8 cellular contexts compared by ENCODE assay signal in genomic region chr14:102917469-102918211, GRCh38. TPM values are rescaled to one million over a fixed set of nuclear protein-coding genes. Genes with fewer than 3 reads are reported as not detected.
DNase-seq lines count a peak whose midpoint lies in the region; ATAC-seq, FAIRE-seq and TF ChIP-seq lines count a peak whose summit lies in the region.
"Had no signal": no experiment of that assay in that cellular context is flagged by ENCODE, and none has a peak within 500 bp of the region (broad histone marks: within the 10 kb centered on the region; RNA-seq: fewer than 3 reads in every experiment).

No MANE protein-coding gene starts in this region.

- H3K9me3 ChIP-seq in H1 (ENCODE audit: insufficient read depth in 2 of 2, low read depth in 1 of 2, low read length in 1 of 2) = no peaks in the 10 kb centered on the region; a peak in 1 of 4 replicates
- no peaks in the 10 kb centered on the region for H3K9me3 ChIP-seq in thoracic aorta

- H3K79me1 ChIP-seq in H1 (ENCODE audit: low read depth, low read length) = no peaks in the 10 kb centered on the region

- DNase-seq in GM12865 (ENCODE audit: low read depth) (peak; percentile 71), NCI-H1092 (lab: John Stamatoyannopoulos, UW) (peak; percentile 58), H1 (ENCODE audit: low read depth in 1 of 2, low spot score in 2 of 2) (peak; percentile 38 to 92), thoracic aorta (ENCODE audit: low spot score) (no peak), GOT3 (lab: John Stamatoyannopoulos, UW) (no peak)
- peak; percentile 66 for DNase-seq in activated CD4-positive, alpha-beta memory T cell treated with anti-CD3 and anti-CD28 coated beads, Interleukin-2, amount 10 ng/mL, durations not matched to agents 7 days and 5 days
- DNase-seq in natural killer cell treated with Interleukin-12 subunit alpha and Interleukin-12 subunit beta and Interleukin-15 and Interleukin-18, amount 100 ng/mL, for 72 hours (ENCODE audit: low spot score) = peak; percentile 66

- H2BK5ac ChIP-seq in H1 (ENCODE audit: low read depth, low read length) = peak overlapping the region; percentile 55; the same call in 1 of the 2 replicates

- CTCF ChIA-PET in activated CD4-positive, alpha-beta memory T cell treated with anti-CD3 and anti-CD28 coated beads, Interleukin-2, amount 10 ng/mL, durations not matched to agents 7 days and 5 days (lab: Charles Lee) = interaction anchor here (0.8 to 2.1 kb wide), 7 partner anchors 120 to 231 kb away, joined by 3 to 12 read pairs (median 3); no protein-coding TSS in a partner anchor
- CTCF ChIA-PET in H1 (lab: Charles Lee; ENCODE audit: partially characterized antibody) = interaction anchor here (0.6 to 2.9 kb wide), 12 partner anchors 13 to 799 kb away, joined by 3 to 18 read pairs (median 4); no protein-coding TSS in a partner anchor

- TF ChIP-seq EP300 in H1 (IDR thresholded peaks at IDR 0.05; ENCODE audit: borderline replicate concordance in 1 of 2, low read depth in 2 of 2, low read length in 2 of 2) = no peak

- no peak overlapping the region for H4K91ac ChIP-seq in H1 (replicated peaks; ENCODE audit: insufficient read length, low read length)

- no peaks in the 10 kb centered on the region for H3K79me2 ChIP-seq in H1 (ENCODE audit: control insufficient read depth in 1 of 2, insufficient read depth in 2 of 2, low read length in 2 of 2)

- H3K4ac ChIP-seq in H1 (replicated peaks; ENCODE audit: insufficient read length, low read depth, low read length) = no peak overlapping the region

- peaks cover 2% of the 10 kb centered on the region for H3K4me1 Mint-ChIP-seq in activated CD4-positive, alpha-beta memory T cell treated with anti-CD3 and anti-CD28 coated beads, Interleukin-2, amount 10 ng/mL, durations not matched to agents 7 days and 5 days
- no peaks in the 10 kb centered on the region for H3K4me1 Mint-ChIP-seq in natural killer cell treated with Interleukin-12 subunit alpha and Interleukin-12 subunit beta and Interleukin-15 and Interleukin-18, amount 100 ng/mL, for 72 hours (ENCODE audit: low read depth in 2 of 2)

- no peak overlapping the region for H3K27ac Mint-ChIP-seq in activated CD4-positive, alpha-beta memory T cell treated with anti-CD3 and anti-CD28 coated beads, Interleukin-2, amount 10 ng/mL, durations not matched to agents 7 days and 5 days
- H3K27ac Mint-ChIP-seq in natural killer cell treated with Interleukin-12 subunit alpha and Interleukin-12 subunit beta and Interleukin-15 and Interleukin-18, amount 100 ng/mL, for 72 hours = no peak overlapping the region

- no peak overlapping the region for H2BK120ac ChIP-seq in H1 (replicated peaks; ENCODE audit: low read depth, low read length)

- peak overlapping the region; percentile 77 for H4K8ac ChIP-seq in H1 (ENCODE audit: extremely low read depth, insufficient read depth, low read length)

- H3K27ac ChIP-seq in H1 (ENCODE audit: low read depth, low read length) = no peak overlapping the region
- no peak overlapping the region for H3K27ac ChIP-seq in thoracic aorta

- peaks cover 0 to 13% of the 10 kb centered on the region in 2 experiments for H4K20me1 ChIP-seq in H1 (replicated peaks in 1 of 2; ENCODE audit: control insufficient read depth in 1 of 2, insufficient read depth in 2 of 2, low read length in 2 of 2)

- H4K5ac ChIP-seq in H1 (ENCODE audit: insufficient read length, low read depth, low read length) = no peak overlapping the region

- peaks cover 0 to 3% (median 0%) of the 10 kb centered on the region in 4 experiments; a peak in 3 of 7 replicates for H3K4me1 ChIP-seq in H1 (replicated peaks in 1 of 4; ENCODE audit: control insufficient read depth in 3 of 4, insufficient read depth in 4 of 4, low read length in 3 of 4)
- peaks cover 0 to under 1% of the 10 kb centered on the region in 2 donors for H3K4me1 ChIP-seq in thoracic aorta (ENCODE audit: control insufficient read depth in 1 of 2, low read depth in 2 of 2)

- no peaks in the 10 kb centered on the region for H3K9me3 Mint-ChIP-seq in activated CD4-positive, alpha-beta memory T cell treated with anti-CD3 and anti-CD28 coated beads, Interleukin-2, amount 10 ng/mL, durations not matched to agents 7 days and 5 days
- no peaks in the 10 kb centered on the region for H3K9me3 Mint-ChIP-seq in natural killer cell treated with Interleukin-12 subunit alpha and Interleukin-12 subunit beta and Interleukin-15 and Interleukin-18, amount 100 ng/mL, for 72 hours

- no peak overlapping the region for H2AK5ac ChIP-seq in H1 (ENCODE audit: low read depth, low read length)

- TF ChIP-seq POLR2A in H1 (IDR thresholded peaks at IDR 0.05; ENCODE audit: control extremely low read depth in 1 of 2, low read depth in 2 of 2, low read length in 2 of 2) = no peak

- H3K36me3 ChIP-seq in H1 (ENCODE audit: control insufficient read depth in 2 of 4, insufficient read depth in 4 of 4, low read length in 3 of 4) (no peaks in the 10 kb centered on the region), thoracic aorta (no peaks in the 10 kb centered on the region)

- no peak overlapping the region for H3K23ac ChIP-seq in H1 (ENCODE audit: insufficient read length)

- H3K27me3 ChIP-seq in H1 (replicated peaks in 1 of 4; ENCODE audit: control insufficient read depth in 3 of 4, extremely low read depth in 1 of 4, insufficient read depth in 3 of 4, low read length in 3 of 4) = peaks cover 0 to 10% (median 9%) of the 10 kb centered on the region in 4 experiments; a peak in 5 of 7 replicates
- H3K27me3 ChIP-seq in thoracic aorta (replicated peaks; ENCODE audit: insufficient read depth) = no peaks in the 10 kb centered on the region

- no peak overlapping the region for H2AFZ ChIP-seq in H1 (ENCODE audit: low read length)

- no peak overlapping the region for H3K14ac ChIP-seq in H1 (ENCODE audit: insufficient read length)

- WGBS in H1 (ENCODE audit: extremely low coverage in 1 of 2, insufficient coverage in 1 of 2, insufficient read length in 1 of 2, insufficient replicate concordance in 2 of 2, low coverage in 1 of 2, low lambda C conversion rate in 2 of 2, missing lambda C conversion rate in 1 of 2), 2 experiments = 50% methylated on average over 12 of the region's 12 CpGs; no CpG with 5 or more reads in 1 of the 2 experiments

- no peaks in the 10 kb centered on the region for H3K36me3 Mint-ChIP-seq in activated CD4-positive, alpha-beta memory T cell treated with anti-CD3 and anti-CD28 coated beads, Interleukin-2, amount 10 ng/mL, durations not matched to agents 7 days and 5 days (ENCODE audit: low read depth)
- no peaks in the 10 kb centered on the region for H3K36me3 Mint-ChIP-seq in natural killer cell treated with Interleukin-12 subunit alpha and Interleukin-12 subunit beta and Interleukin-15 and Interleukin-18, amount 100 ng/mL, for 72 hours

- H2BK20ac ChIP-seq in H1 (ENCODE audit: low read length) = 0 out of 2 replicates have a peak overlapping the region, but pooled peaks have one; percentile 25

- H3K27me3 Mint-ChIP-seq in activated CD4-positive, alpha-beta memory T cell treated with anti-CD3 and anti-CD28 coated beads, Interleukin-2, amount 10 ng/mL, durations not matched to agents 7 days and 5 days = no peaks in the 10 kb centered on the region
- no peaks in the 10 kb centered on the region for H3K27me3 Mint-ChIP-seq in natural killer cell treated with Interleukin-12 subunit alpha and Interleukin-12 subunit beta and Interleukin-15 and Interleukin-18, amount 100 ng/mL, for 72 hours

- H3K18ac ChIP-seq in H1 (ENCODE audit: extremely low read depth, low read length) = no peak overlapping the region

- H3K4me3 ChIP-seq in GM12865 (ENCODE audit: low read depth, low read length) = no peak overlapping the region
- no peak overlapping the region for H3K4me3 ChIP-seq in H1 (ENCODE audit: extremely low read depth in 1 of 4, insufficient read depth in 2 of 4, low read depth in 3 of 4, low read length in 4 of 4)
- H3K4me3 ChIP-seq in thoracic aorta = no peak overlapping the region

- H2BK12ac ChIP-seq in H1 (ENCODE audit: low read depth, low read length) = peak overlapping the region; percentile 75; the same call in 1 of the 2 replicates

- H3K4me3 Mint-ChIP-seq in activated CD4-positive, alpha-beta memory T cell treated with anti-CD3 and anti-CD28 coated beads, Interleukin-2, amount 10 ng/mL, durations not matched to agents 7 days and 5 days = no peak overlapping the region
- no peak overlapping the region for H3K4me3 Mint-ChIP-seq in natural killer cell treated with Interleukin-12 subunit alpha and Interleukin-12 subunit beta and Interleukin-15 and Interleukin-18, amount 100 ng/mL, for 72 hours

- peaks cover 29% of the 10 kb centered on the region; the same call in 1 of the 2 replicates for H3K23me2 ChIP-seq in H1 (ENCODE audit: low read depth, low read length)

- FAIRE-seq in H1 (lab: Jason Lieb, UNC) = peak; percentile 42
- FAIRE-seq: colon had no signal

- peak in 1 of 2 donors; percentile 35 for ATAC-seq in natural killer cell treated with Interleukin-12 subunit alpha and Interleukin-12 subunit beta and Interleukin-15 and Interleukin-18, amount 100 ng/mL, for 72 hours
- no peak for ATAC-seq in thoracic aorta (ENCODE audit: insufficient number of reproducible peaks, low FRiP score, low read depth)

- no peak overlapping the region for H3K9ac ChIP-seq in H1 (replicated peaks in 1 of 4; ENCODE audit: extremely low read depth in 1 of 4, low read depth in 3 of 4, low read length in 3 of 4)

- H3K4me2 ChIP-seq in H1 (ENCODE audit: insufficient read depth in 1 of 2, low read depth in 2 of 2, low read length in 2 of 2) = no peak overlapping the region

- peak; percentile 90 to 94 for TF ChIP-seq RAD21 in H1 (IDR thresholded peaks at IDR 0.05 in 1 of 2, conservative IDR thresholded peaks at IDR 0.05 in 1 of 2; ENCODE audit: low read depth in 2 of 2, low read length in 2 of 2)

- no peak overlapping the region for H3K56ac ChIP-seq in H1 (replicated peaks; ENCODE audit: insufficient read length, low read depth, low read length)

- TF ChIP-seq CTCF in GM12865 (IDR thresholded peaks at IDR 0.05; ENCODE audit: insufficient read depth, low read depth, low read length, missing control alignments) (peak; percentile 71), H1 (IDR thresholded peaks at IDR 0.05; ENCODE audit: control extremely low read depth in 1 of 3, insufficient read depth in 1 of 3, low read depth in 1 of 3, low read length in 3 of 3) (peak in 2 of 3 experiments; percentile 83 to 87; a peak in 3 of 4 replicates), thoracic aorta (IDR thresholded peaks at IDR 0.05) (peak; percentile 51)

- H2BK15ac ChIP-seq in H1 (ENCODE audit: low read length) = peak overlapping the region; percentile 78; the same call in 1 of the 2 replicates

- POLR2A ChIA-PET in activated CD4-positive, alpha-beta memory T cell treated with anti-CD3 and anti-CD28 coated beads, Interleukin-2, amount 10 ng/mL, durations not matched to agents 7 days and 5 days (lab: Charles Lee) = no interaction called here
- POLR2A ChIA-PET in H1 (lab: Charles Lee; ENCODE audit: partially characterized antibody) = no interaction called here

RNA-seq across cellular contexts. Expression of gene AMN, which starts 4.8 kb away (rescaled TPM):
- total RNA-seq in activated CD4-positive, alpha-beta memory T cell treated with anti-CD3 and anti-CD28 coated beads, Interleukin-2, amount 10 ng/mL, durations not matched to agents 7 days and 5 days = under 1 TPM; 0.20 to 0.23 TPM
- 0.99 and 1.5 TPM in 2 replicates for total RNA-seq in H1 (2021; fragmentation: NEBNext Ultra II Directional; extraction: Animal tissue kit (Norgen Biotek cat#: 25700))
- polyA plus RNA-seq in H1 (2011; rRNA removed) = 0.77 and 1.5 TPM in 2 replicates
- 0.78 TPM for polyA plus RNA-seq in H1 (2011; cell fraction: cytosol; rRNA removed)
- polyA plus RNA-seq in H1 (2011; cell fraction: nucleus; rRNA removed) = 5.4 TPM
- polyA plus RNA-seq in H1 (2012, experiment 1 of 2) = 0.54 to 0.84 TPM (median 0.70 TPM) in 4 replicates
- 0.45 TPM for polyA plus RNA-seq in H1 (2012, experiment 2 of 2)
- 1.5 TPM for polyA plus RNA-seq in H1 (2013, experiment 1 of 2)
- 1.3 TPM for polyA plus RNA-seq in H1 (2013, experiment 2 of 2)
- 0.16 TPM in 1 of 2 replicates, not detected in the other for polyA minus RNA-seq in H1 (2011; rRNA and poly(A)+ RNA removed)
- polyA minus RNA-seq in H1 (2011; cell fraction: cytosol; rRNA and poly(A)+ RNA removed) = 0.59 TPM
- polyA minus RNA-seq in H1 (2011; cell fraction: nucleus; rRNA and poly(A)+ RNA removed) = 0.50 TPM
- total RNA-seq in natural killer cell treated with Interleukin-12 subunit alpha and Interleukin-12 subunit beta and Interleukin-15 and Interleukin-18, amount 100 ng/mL, for 72 hours = 1 to 10 TPM in 1 of 2 donors, under 1 TPM in 1; 0.21 to 1.0 TPM
- 1 to 10 TPM in 1 of 2 donors, not detected in 1; 2.4 TPM for total RNA-seq in thoracic aorta

Comparison
In these comparisons a context has a peak if more than half of its experiments do, and no peak if none do; other contexts are left out.
1. DNase-seq: peak in GM12865 (single experiment), NCI-H1092 (single experiment), activated CD4-positive, alpha-beta memory T cell treated with anti-CD3 and anti-CD28 coated beads, Interleukin-2, amount 10 ng/mL, durations not matched to agents 7 days and 5 days (single experiment), H1 (2 of 2) and natural killer cell treated with Interleukin-12 subunit alpha and Interleukin-12 subunit beta and Interleukin-15 and Interleukin-18, amount 100 ng/mL, for 72 hours (single experiment); none in thoracic aorta (single experiment) and GOT3 (single experiment).
2. Peak in every context shown above with its lines, with median percentiles within 50 percentile points of each other: CTCF ChIP-seq.